In genomic region chr6:82100763-82101162, GRCh38 we compare ENCODE assay signal across 8 cellular contexts.
DNase-seq lines count a peak whose midpoint lies in the region; ATAC-seq, FAIRE-seq and TF ChIP-seq lines count a peak whose summit lies in the region.
"Not testable (repeated sequence)": the region's sequence is repeated elsewhere in the genome, so short reads cannot be mapped to it uniquely, and the experiment has no call there.

No MANE protein-coding gene starts in this region.

- not testable (repeated sequence) for H3K14ac ChIP-seq in neuronal stem cell (ENCODE audit: low read length)

- H3K79me2 ChIP-seq in GM23338 (replicated peaks; ENCODE audit: insufficient read depth) = not testable (repeated sequence)
- H3K79me2 ChIP-seq in HepG2 (ENCODE audit: insufficient read depth, low read length) = peaks cover 16% of the 10 kb centered on the region

- not testable (repeated sequence) for H3K27me3 Mint-ChIP-seq in Calu3 (ENCODE audit: unreplicated experiment); GM23338 (ENCODE audit: insufficient read depth, low read depth, poor library complexity); WTC11 (ENCODE audit: low read depth)

- CTCF ChIA-PET in Calu3 (lab: Charles Lee); RWPE1 (lab: Yijun Ruan, JAX); WTC11 (lab: Charles Lee); HepG2 (lab: Yijun Ruan, JAX; ENCODE audit: low intra/inter-chr PET ratio, low total read pairs): not testable (repeated sequence)

- FAIRE-seq in HepG2 (lab: Jason Lieb, UNC) = not testable (repeated sequence)

- not testable (repeated sequence) for H3K27ac ChIP-seq in GM23338 (ENCODE audit: low read depth); HUES6 (ENCODE audit: low read depth, low read length); neuronal stem cell (replicated peaks; ENCODE audit: low read length)
- peak overlapping the region; percentile 85 for H3K27ac ChIP-seq in RWPE1
- H3K27ac ChIP-seq in HepG2 (ENCODE audit: extremely low read length, insufficient read depth, low read length) = peak overlapping the region; percentile 69

- not testable (repeated sequence) for H4K20me1 ChIP-seq in GM23338 (replicated peaks; ENCODE audit: insufficient read depth); HepG2 (ENCODE audit: insufficient read depth, low read length)

- H3K18ac ChIP-seq in neuronal stem cell (ENCODE audit: low read length) = not testable (repeated sequence)

- H3K9ac ChIP-seq in HUES6 (ENCODE audit: low read length); neuronal stem cell (ENCODE audit: low read depth, low read length, poor library complexity): not testable (repeated sequence)
- H3K9ac ChIP-seq in HepG2 (ENCODE audit: insufficient read depth, low read depth, low read length) = peak overlapping the region; percentile 77

- TF ChIP-seq POLR2A in HepG2 (IDR thresholded peaks at IDR 0.05; ENCODE audit: insufficient read depth in 1 of 2, low read depth in 2 of 2, low read length in 2 of 2) = not testable (repeated sequence)

- H2BK12ac ChIP-seq in neuronal stem cell (ENCODE audit: low read length) = not testable (repeated sequence)

- not testable (repeated sequence) for H4K91ac ChIP-seq in neuronal stem cell (ENCODE audit: low read depth, low read length, poor library complexity)

- H3K4ac ChIP-seq in neuronal stem cell (ENCODE audit: low read length) = not testable (repeated sequence)

- not testable (repeated sequence) for H3K36me3 Mint-ChIP-seq in Calu3 (ENCODE audit: insufficient read depth, unreplicated experiment)
- H3K36me3 Mint-ChIP-seq in GM23338 (ENCODE audit: low read depth) (peaks cover 12% of the 10 kb centered on the region), WTC11 (peaks cover 18% of the 10 kb centered on the region)

- H3F3A ChIP-seq in GM23338 (replicated peaks; ENCODE audit: low read depth) = not testable (repeated sequence)

- H3K9me3 Mint-ChIP-seq in Calu3 (ENCODE audit: low read depth, unreplicated experiment) = not testable (repeated sequence)
- H3K9me3 Mint-ChIP-seq in GM23338 = peaks cover 21% of the 10 kb centered on the region; the same call in 2 of the 3 replicates
- peaks cover 25% of the 10 kb centered on the region for H3K9me3 Mint-ChIP-seq in WTC11

- H2BK120ac ChIP-seq in neuronal stem cell (ENCODE audit: low read depth, low read length) = not testable (repeated sequence)

- peak overlapping the region; percentile 52 for H3K4me3 Mint-ChIP-seq in Calu3 (ENCODE audit: low read depth, unreplicated experiment)
- peak overlapping the region; percentile 51; the same call in 1 of the 3 replicates for H3K4me3 Mint-ChIP-seq in GM23338
- peak overlapping the region; percentile 70 for H3K4me3 Mint-ChIP-seq in WTC11

- H3K36me3 ChIP-seq in GM23338 (ENCODE audit: insufficient read depth); HUES6 (ENCODE audit: control insufficient read depth, insufficient read depth, low read length); HepG2 (replicated peaks in 1 of 2; ENCODE audit: control insufficient read depth in 1 of 2, insufficient read depth in 2 of 2, low read length in 2 of 2); neuronal stem cell (replicated peaks in 1 of 2; ENCODE audit: control insufficient read depth in 2 of 2, insufficient read depth in 2 of 2, low read length in 2 of 2): not testable (repeated sequence)

- H3K23ac ChIP-seq in neuronal stem cell (ENCODE audit: low read depth, low read length, poor library complexity) = not testable (repeated sequence)

- H3K4me2 ChIP-seq in GM23338; neuronal stem cell (ENCODE audit: insufficient read depth, low read length, poor library complexity, severe bottlenecking): not testable (repeated sequence)
- H3K4me2 ChIP-seq in HepG2 (ENCODE audit: low read depth, low read length) = peak overlapping the region; percentile 54

- H2AFZ ChIP-seq in GM23338 = not testable (repeated sequence)
- H2AFZ ChIP-seq in HepG2 (ENCODE audit: low read length) = peak overlapping the region; percentile 3
- H2AFZ ChIP-seq in neuronal stem cell (ENCODE audit: low read length) = peak overlapping the region; percentile 84

- not testable (repeated sequence) for TF ChIP-seq EP300 in HepG2 (IDR thresholded peaks at IDR 0.05; ENCODE audit: low read depth in 2 of 2, low read length in 2 of 2); HepG2 (CRISPR knock-in tag; IDR thresholded peaks at IDR 0.05; ENCODE audit: borderline replicate concordance)

- BruUV-seq in Calu3 (replicated peaks; lab: Mats Ljungman, UMichigan); HepG2 (replicated peaks; lab: Mats Ljungman, UMichigan): not testable (repeated sequence)

- intact Hi-C loops in Calu3 (cut with micrococcal nuclease; ENCODE audit: unreplicated experiment); HepG2 (cut with micrococcal nuclease; ENCODE audit: unreplicated experiment): not testable (repeated sequence)

- H3K9me3 ChIP-seq in HUES6 (ENCODE audit: control insufficient read depth, insufficient read depth, low read depth, low read length); HepG2 (ENCODE audit: low read length); neuronal stem cell (replicated peaks in 1 of 2; ENCODE audit: control insufficient read depth in 2 of 2, insufficient read depth in 1 of 2, low read depth in 1 of 2, low read length in 2 of 2): not testable (repeated sequence)

- H3K4me3 ChIP-seq in GM23338; neuronal stem cell (ENCODE audit: low read length in 2 of 2): not testable (repeated sequence)
- peak overlapping the region; percentile 67; the same call in 1 of the 2 replicates for H3K4me3 ChIP-seq in HUES6 (ENCODE audit: low read depth, low read length)
- H3K4me3 ChIP-seq in HepG2 (replicated peaks in 1 of 3; ENCODE audit: insufficient read depth in 1 of 3, low read depth in 2 of 3, low read length in 3 of 3) = peak overlapping the region in 2 of 3 experiments; percentile 52 to 68; a peak in 4 of 6 replicates

- POLR2A ChIA-PET in RWPE1 (lab: Yijun Ruan, JAX; ENCODE audit: low non-redundant PET); WTC11 (lab: Charles Lee): not testable (repeated sequence)
- POLR2A ChIA-PET in HepG2 (lab: Yijun Ruan, JAX) = interaction anchor here (1.1 to 1.3 kb wide), 4 partner anchors 10 to 43 kb away, joined by 4 to 6 read pairs (median 5); no protein-coding TSS in a partner anchor

- H3K4me1 Mint-ChIP-seq in Calu3 (ENCODE audit: low read depth, unreplicated experiment) (peaks cover 16% of the 10 kb centered on the region), WTC11 (peaks cover 12% of the 10 kb centered on the region)
- H3K4me1 Mint-ChIP-seq in GM23338 = not testable (repeated sequence)

- H4K8ac ChIP-seq in neuronal stem cell (ENCODE audit: low read depth, low read length) = not testable (repeated sequence)

- H2BK5ac ChIP-seq in neuronal stem cell (ENCODE audit: low read length) = not testable (repeated sequence)

- H3K9me2 ChIP-seq in GM23338 (ENCODE audit: insufficient read depth) = not testable (repeated sequence)

- not testable (repeated sequence) for TF ChIP-seq CTCF in Calu3 (IDR thresholded peaks at IDR 0.05; ENCODE audit: unreplicated experiment); GM23338 (conservative IDR thresholded peaks at IDR 0.05; ENCODE audit: low read depth in 2 of 2); RWPE1 (conservative IDR thresholded peaks at IDR 0.05; ENCODE audit: low read depth); WTC11 (IDR thresholded peaks at IDR 0.05); HepG2 (CRISPR knock-in tag; IDR thresholded peaks at IDR 0.05)

- not testable (repeated sequence) for H3K4me1 ChIP-seq in GM23338 (ENCODE audit: insufficient read depth); HUES6 (ENCODE audit: control insufficient read depth, insufficient read depth, low read length); neuronal stem cell (ENCODE audit: control insufficient read depth in 2 of 2, insufficient read depth in 1 of 2, low read depth in 1 of 2, low read length in 2 of 2)
- H3K4me1 ChIP-seq in HepG2 (ENCODE audit: insufficient read depth, low read length) = peaks cover 46% of the 10 kb centered on the region

- not testable (repeated sequence) for H2BK15ac ChIP-seq in neuronal stem cell (ENCODE audit: low read length)

- DNase-seq in Calu3; GM23338 (ENCODE audit: low spot score); RWPE1 (ENCODE audit: low spot score); WTC11 (ENCODE audit: low spot score); HepG2 (ENCODE audit: low spot score); neuronal stem cell (ENCODE audit: low spot score): not testable (repeated sequence)
- peak; percentile 37 for DNase-seq in NCI-H748 (lab: John Stamatoyannopoulos, UW; ENCODE audit: unreplicated experiment)

- 44% methylated on average over 1 of the region's 1 CpG for WGBS in HepG2 (ENCODE audit: low lambda C conversion rate)
- WGBS in neuronal stem cell (ENCODE audit: extremely low coverage in 2 of 2, insufficient read length in 2 of 2, insufficient replicate concordance in 1 of 2), 2 donors = no CpG with 5 or more reads among the region's 1 CpG

- not testable (repeated sequence) for H3K27me3 ChIP-seq in GM23338 (ENCODE audit: insufficient read depth); HUES6 (ENCODE audit: control insufficient read depth, insufficient read depth, low read length); HepG2 (ENCODE audit: control insufficient read depth in 1 of 2, insufficient read depth in 2 of 2, low read length in 2 of 2); neuronal stem cell (ENCODE audit: control insufficient read depth in 3 of 3, insufficient read depth in 3 of 3, low read depth in 1 of 3, low read length in 3 of 3)

- in situ Hi-C loops in HepG2 (cut with HindIII; ENCODE audit: extremely low pct_ligation_motif_present, low pct_unique_long_range_greater_than_20kb) = not testable (repeated sequence)

- not testable (repeated sequence) for H3K79me1 ChIP-seq in neuronal stem cell (ENCODE audit: low read depth, low read length)

- TF ChIP-seq RAD21 in HepG2 (CRISPR knock-in tag; IDR thresholded peaks at IDR 0.05) = not testable (repeated sequence)

- ATAC-seq in GM23338, WTC11: not testable (repeated sequence)
- ATAC-seq in HepG2 = peak; percentile 50; the same call in 2 of the 3 replicates

- not testable (repeated sequence) for H3K27ac Mint-ChIP-seq in Calu3 (ENCODE audit: unreplicated experiment); GM23338
- peak overlapping the region; percentile 79; the same call in 1 of the 2 replicates for H3K27ac Mint-ChIP-seq in WTC11

- H2AK5ac ChIP-seq in neuronal stem cell (ENCODE audit: low read depth, low read length) = not testable (repeated sequence)
